9 cellular contexts compared by ENCODE assay signal in genomic region chr5:24110019-24110615, GRCh38.
DNase-seq lines count a peak whose midpoint lies in the region; ATAC-seq and TF ChIP-seq lines count a peak whose summit lies in the region.
"Had no signal": no experiment of that assay in that cellular context is flagged by ENCODE, and none has a peak within 500 bp of the region (broad histone marks: within the 10 kb centered on the region; RNA-seq: fewer than 3 reads in every experiment).

No MANE protein-coding gene starts in this region.

- ATAC-seq in GM18502 (IDR thresholded peaks at IDR 0.05; ENCODE audit: poor library complexity, unreplicated experiment): no peak
- no peak for ATAC-seq in GM18511 (IDR thresholded peaks at IDR 0.05; ENCODE audit: unreplicated experiment)
- ATAC-seq: right cardiac atrium had no signal

- peaks cover 7% of the 10 kb centered on the region for H3K27me3 Mint-ChIP-seq in chondrocyte (ENCODE audit: low read depth)

- peak; percentile 19 for DNase-seq in NCI-H510A treated with DMSO at 0.1 percent for 48 hours (lab: John Stamatoyannopoulos, UW)
- DNase-seq in NCI-H510A (lab: John Stamatoyannopoulos, UW): no peak
- peak; percentile 55 to 67 for DNase-seq in NCI-H446 (lab: John Stamatoyannopoulos, UW)
- no peak for DNase-seq in chondrocyte (ENCODE audit: low spot score)
- peak; percentile 10 for DNase-seq in retinal pigment epithelial cell (ENCODE audit: low read depth)
- no peak for DNase-seq in GM20000 (ENCODE audit: low spot score)
- DNase-seq: right cardiac atrium had no signal

- H3K36me3 Mint-ChIP-seq in chondrocyte (ENCODE audit: low read depth): no peaks in the 10 kb centered on the region

- no peaks in the 10 kb centered on the region for H3K4me1 Mint-ChIP-seq in chondrocyte (ENCODE audit: low read depth)

- no peak overlapping the region for H3K4me3 ChIP-seq in retinal pigment epithelial cell (ENCODE audit: low read length)

- H3K27ac Mint-ChIP-seq in chondrocyte (ENCODE audit: unreplicated experiment): no peak overlapping the region

- peak; percentile 75 for TF ChIP-seq CTCF in chondrocyte (IDR thresholded peaks at IDR 0.05)
- TF ChIP-seq CTCF in retinal pigment epithelial cell (conservative IDR thresholded peaks at IDR 0.05; ENCODE audit: low read depth, low read length): peak; percentile 78
- no peak for TF ChIP-seq CTCF in GM20000 (IDR thresholded peaks at IDR 0.05; ENCODE audit: extremely low read depth, missing control alignments)

- no peak overlapping the region for H3K4me3 Mint-ChIP-seq in chondrocyte (ENCODE audit: unreplicated experiment)

- H3K9me3 Mint-ChIP-seq in chondrocyte (ENCODE audit: low read depth): no peaks in the 10 kb centered on the region

Comparison
In these comparisons a context has a peak if more than half of its experiments do, and no peak if none do; other contexts are left out.
1. DNase-seq: peak in NCI-H510A treated with DMSO at 0.1 percent for 48 hours (single experiment), NCI-H446 (2 of 2) and retinal pigment epithelial cell (single experiment); none in NCI-H510A (single experiment), chondrocyte (single experiment) and GM20000 (single experiment).